In the genomic region with DNA sequence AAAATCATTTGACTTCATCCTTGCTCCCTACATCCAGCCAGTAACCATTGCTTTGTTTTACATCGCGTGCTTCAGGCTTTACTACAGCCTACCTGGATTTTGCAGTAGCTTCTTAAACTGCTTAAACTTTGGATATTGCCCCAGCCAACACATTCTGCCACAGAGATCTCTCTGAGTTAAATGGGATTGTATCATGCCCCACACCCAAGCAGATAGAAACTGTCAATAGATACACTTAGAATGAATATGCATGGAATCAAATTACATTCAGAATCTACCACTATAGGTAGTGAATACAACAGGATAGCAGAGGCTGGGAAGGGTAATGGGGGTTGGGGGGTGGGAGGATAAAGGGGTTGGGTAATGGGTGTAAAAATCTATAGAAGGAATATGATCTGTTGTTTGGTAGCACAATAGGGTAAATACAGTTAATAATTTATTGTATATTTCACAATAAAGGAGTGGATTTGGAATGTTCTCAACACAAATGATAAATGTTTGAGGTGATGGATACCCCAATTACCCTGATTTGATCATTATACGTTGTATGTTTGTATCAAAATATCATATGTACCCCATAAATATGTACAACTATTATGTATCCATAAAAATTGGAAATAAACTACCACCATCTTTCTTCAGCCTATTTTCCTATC, we compare ENCODE assay signal across 16 cellular contexts. TPM values are rescaled to one million over a fixed set of nuclear protein-coding genes. Genes with fewer than 3 reads are reported as not detected.
DNase-seq lines count a peak whose midpoint lies in the region; ATAC-seq and TF ChIP-seq lines count a peak whose summit lies in the region.
"Had no signal": no experiment of that assay in that cellular context is flagged by ENCODE, and none has a peak within 500 bp of the region (broad histone marks: within the 10 kb centered on the region; RNA-seq: fewer than 3 reads in every experiment).

No MANE protein-coding gene starts in this region.

- no peak overlapping the region for H3K14ac ChIP-seq in mesenchymal stem cell (ENCODE audit: low read length in 2 of 2)

- no peak for TF ChIP-seq RAD21 in SK-N-SH (IDR thresholded peaks at IDR 0.05; ENCODE audit: low read length)

- no peak overlapping the region for H3K4ac ChIP-seq in mesenchymal stem cell (ENCODE audit: low read depth in 1 of 2, low read length in 2 of 2)

- TF ChIP-seq CTCF in SK-N-SH (IDR thresholded peaks at IDR 0.05) (no peak), GM20000 (IDR thresholded peaks at IDR 0.05; ENCODE audit: extremely low read depth, missing control alignments) (no peak)

- H3K9me3 Mint-ChIP-seq in T-helper 2 cell treated with Interferon-gamma antibody and Interleukin-4, amounts not matched to agents 5 μg/mL and 100 μg/mL, for 36 hours, result no peaks in the 10 kb centered on the region
- H3K9me3 Mint-ChIP-seq: H9 had no signal

- no peak for TF ChIP-seq EP300 in SK-N-SH (IDR thresholded peaks at IDR 0.05; ENCODE audit: borderline replicate concordance in 1 of 2, low read depth in 1 of 2, low read length in 1 of 2)

- peaks cover 5% of the 10 kb centered on the region for H3F3A ChIP-seq in SK-N-SH (replicated peaks; ENCODE audit: insufficient read depth)

- no peak overlapping the region for H3K4me3 Mint-ChIP-seq in T-helper 2 cell treated with Interferon-gamma antibody and Interleukin-4, amounts not matched to agents 5 μg/mL and 100 μg/mL, for 36 hours
- H3K4me3 Mint-ChIP-seq: H9 had no signal

- 76% methylated on average over 3 of the region's 3 CpGs for WGBS in SK-N-SH (ENCODE audit: low lambda C conversion rate)
- WGBS in mesenchymal stem cell, result 95% methylated on average over 2 of the region's 3 CpGs

- H3K4me1 ChIP-seq in SK-N-SH (ENCODE audit: control insufficient read depth in 1 of 2, insufficient read depth in 2 of 2, low read depth in 1 of 2, low read length in 1 of 2) (peaks cover 3 to 13% of the 10 kb centered on the region in 2 experiments; a peak in 3 of 4 replicates), mesenchymal stem cell (ENCODE audit: control insufficient read depth, insufficient read depth, low read depth, low read length) (peaks cover 2% of the 10 kb centered on the region)

- H3K9ac ChIP-seq in SK-N-SH (no peak overlapping the region), mesenchymal stem cell (ENCODE audit: low read length) (no peak overlapping the region)

- H3K27me3 Mint-ChIP-seq in T-helper 2 cell treated with Interferon-gamma antibody and Interleukin-4, amounts not matched to agents 5 μg/mL and 100 μg/mL, for 36 hours (ENCODE audit: low read depth), result no peaks in the 10 kb centered on the region

- H3K9me3 ChIP-seq in SK-N-SH (no peaks in the 10 kb centered on the region), mesenchymal stem cell (ENCODE audit: control insufficient read depth, low read length) (no peaks in the 10 kb centered on the region)

- no peak overlapping the region for H3K18ac ChIP-seq in mesenchymal stem cell (ENCODE audit: low read depth in 1 of 2, low read length in 2 of 2)

- peak overlapping the region; percentile 17 for H2AK5ac ChIP-seq in mesenchymal stem cell (ENCODE audit: low read length, severe bottlenecking)

- no peaks in the 10 kb centered on the region for H3K36me3 Mint-ChIP-seq in T-helper 2 cell treated with Interferon-gamma antibody and Interleukin-4, amounts not matched to agents 5 μg/mL and 100 μg/mL, for 36 hours (ENCODE audit: low read depth)

- H3K79me2 ChIP-seq in SK-N-SH (ENCODE audit: insufficient read depth), result no peaks in the 10 kb centered on the region

- no peak overlapping the region for H2BK120ac ChIP-seq in mesenchymal stem cell (ENCODE audit: low read depth, low read length)

- H2AFZ ChIP-seq in SK-N-SH (ENCODE audit: low read depth) (no peak overlapping the region), mesenchymal stem cell (ENCODE audit: low read depth, low read length) (no peak overlapping the region)
- H2AFZ ChIP-seq: PC-9 had no signal

- no peak overlapping the region for H3K23ac ChIP-seq in mesenchymal stem cell (ENCODE audit: low read length in 2 of 2)

- H3K27ac Mint-ChIP-seq in T-helper 2 cell treated with Interferon-gamma antibody and Interleukin-4, amounts not matched to agents 5 μg/mL and 100 μg/mL, for 36 hours, result peak overlapping the region; percentile 24
- H3K27ac Mint-ChIP-seq: H9 had no signal

- H3K27ac ChIP-seq in SK-N-SH (ENCODE audit: low read depth in 2 of 2, low read length in 1 of 2) (peak overlapping the region in 1 of 2 experiments; percentile 47; a peak in 1 of 4 replicates), mesenchymal stem cell (ENCODE audit: low read length, poor library complexity, severe bottlenecking) (no peak overlapping the region)
- H3K27ac ChIP-seq: PC-9 had no signal

- no peaks in the 10 kb centered on the region for H4K20me1 ChIP-seq in SK-N-SH (ENCODE audit: insufficient read depth)

- H3K4me3 ChIP-seq in SK-N-SH (ENCODE audit: low read depth in 2 of 2, low read length in 1 of 2) (no peak overlapping the region), mesenchymal stem cell (ENCODE audit: insufficient read depth in 1 of 2, low read depth in 1 of 2, low read length in 2 of 2) (no peak overlapping the region)
- H3K4me3 ChIP-seq: PC-9 had no signal

- H4K8ac ChIP-seq in mesenchymal stem cell (ENCODE audit: low read length), result no peak overlapping the region

- CTCF ChIA-PET in SK-N-SH (lab: Yijun Ruan, JAX), result no interaction called here

- peak overlapping the region; percentile 58; the same call in 1 of the 2 replicates for H3K4me2 ChIP-seq in SK-N-SH
- H3K4me2 ChIP-seq in mesenchymal stem cell (ENCODE audit: low read length, poor library complexity, severe bottlenecking), result no peak overlapping the region
- H3K4me2 ChIP-seq: PC-9 had no signal

- H3K4me1 Mint-ChIP-seq in T-helper 2 cell treated with Interferon-gamma antibody and Interleukin-4, amounts not matched to agents 5 μg/mL and 100 μg/mL, for 36 hours (ENCODE audit: low read depth), result no peaks in the 10 kb centered on the region

- H3K27me3 ChIP-seq in SK-N-SH (ENCODE audit: insufficient read depth), result no peaks in the 10 kb centered on the region
- no peaks in the 10 kb centered on the region for H3K27me3 ChIP-seq in mesenchymal stem cell (ENCODE audit: control insufficient read depth in 1 of 2, insufficient read depth in 1 of 2, low read length in 2 of 2)

- H3K36me3 ChIP-seq in SK-N-SH (replicated peaks in 1 of 2; ENCODE audit: control insufficient read depth in 1 of 2, insufficient read depth in 2 of 2, low read length in 1 of 2) (no peaks in the 10 kb centered on the region), mesenchymal stem cell (ENCODE audit: control insufficient read depth in 1 of 2, insufficient read depth in 2 of 2, low read depth in 1 of 2, low read length in 2 of 2) (peaks cover 0 to 5% of the 10 kb centered on the region in 2 experiments)

- no peaks in the 10 kb centered on the region for H3K79me1 ChIP-seq in mesenchymal stem cell (replicated peaks; ENCODE audit: low read length, poor library complexity, severe bottlenecking)

- no peak for DNase-seq in T-helper 2 cell treated with Interferon-gamma antibody and Interleukin-4, amounts not matched to agents 5 μg/mL and 100 μg/mL, for 36 hours (ENCODE audit: low spot score)
- DNase-seq in T-helper 2 cell (no peak), SK-N-SH (no peak), mesenchymal stem cell (no peak), GM20000 (ENCODE audit: low spot score) (no peak), dermis blood vessel endothelial cell (no peak)
- DNase-seq: DND-41, H9, KG1, NCI-H1048, NCI-H146, NCI-H2081 treated with DMSO at 0.1 percent for 48 hours, NCI-H526 had no signal

- H2BK15ac ChIP-seq in mesenchymal stem cell (ENCODE audit: low read depth, poor library complexity, severe bottlenecking), result no peak overlapping the region

- no peak overlapping the region for H2BK5ac ChIP-seq in mesenchymal stem cell (ENCODE audit: low read depth, low read length, poor library complexity, severe bottlenecking)

- POLR2A ChIA-PET in SK-N-SH (lab: Yijun Ruan, JAX), result no interaction called here

- no peak for ATAC-seq in HG03108 (IDR thresholded peaks at IDR 0.05; ENCODE audit: unreplicated experiment)
- ATAC-seq: Right ventricle myocardium inferior had no signal

- H3K9me2 ChIP-seq in SK-N-SH, result no peaks in the 10 kb centered on the region

- no peak overlapping the region for H4K91ac ChIP-seq in mesenchymal stem cell (ENCODE audit: low read length)

- no peak overlapping the region for H2BK12ac ChIP-seq in mesenchymal stem cell (ENCODE audit: low read length in 2 of 2)

TF ChIP-seq in SK-N-SH, 30 proteins besides CTCF, POLR2A, EP300 and RAD21:
- TF ChIP-seq SIN3A (IDR thresholded peaks at IDR 0.05; ENCODE audit: borderline replicate concordance, low read depth, low read length), result no peak
- TF ChIP-seq GABPA (IDR thresholded peaks at IDR 0.05; ENCODE audit: low read depth), result 0 out of 2 replicates have a peak, but pooled peaks have one; percentile 1
TF ChIP-seq in SK-N-SH: peak in this region for 1.

RNA-seq across cellular contexts. Expression of gene MYRFL, which starts 2.7 kb away (rescaled TPM):
- not detected in 2 replicates for polyA plus RNA-seq in SK-N-SH (2012; rRNA removed)
- polyA plus RNA-seq in SK-N-SH (2012; cell fraction: cytosol; rRNA removed), result 0.01 TPM in 1 of 2 replicates, not detected in the other
- not detected in 2 replicates for polyA plus RNA-seq in SK-N-SH (2012; cell fraction: nucleus; rRNA removed)
- polyA plus RNA-seq in mesenchymal stem cell (2013, experiment 1 of 2), result not detected
- polyA plus RNA-seq in mesenchymal stem cell (2013, experiment 2 of 2), result not detected
- under 0.01 and 0.09 TPM in 2 replicates for total RNA-seq in dermis blood vessel endothelial cell
- total RNA-seq: PC-9 had no signal
